8 cellular contexts compared by ENCODE assay signal in genomic region chr9:32384364-32385134, GRCh38. TPM values are rescaled to one million over a fixed set of nuclear protein-coding genes. Genes with fewer than 3 reads are reported as not detected.
DNase-seq lines count a peak whose midpoint lies in the region; ATAC-seq and TF ChIP-seq lines count a peak whose summit lies in the region.

TSS of gene ACO1 (plus strand) at chr9:32384643. CDS start at chr9:32405507, 20,864 bp downstream.

- intact Hi-C loops in body of pancreas (cut with DNase I) = loop anchor here (5.0 kb wide), 1 partner anchor 38 kb away; no protein-coding TSS in a partner anchor

- H3K36me3 ChIP-seq in body of pancreas (replicated peaks in 1 of 2; ENCODE audit: insufficient read depth in 1 of 2, low read depth in 2 of 2) = no peaks in the 10 kb centered on the region

- TF ChIP-seq POLR2A in body of pancreas (IDR thresholded peaks at IDR 0.05) = peak; percentile 88 to 92 (median 89)

- whole genome bisulfite sequencing in body of pancreas, 2 donors = 0 to 3% methylated on average over 6 to 68 of the region's 71 CpGs

- H3K27ac ChIP-seq in body of pancreas = peak within 1 kb of the TSS; percentile 84 to 94 (median 92)

- peak within 1 kb of the TSS; percentile 35 to 67 for H3K4me3 ChIP-seq in body of pancreas
- peak within 1 kb of the TSS; percentile 75 for H3K4me3 ChIP-seq in iPS-11a (ENCODE audit: low read depth, low read length)
- peak within 1 kb of the TSS; percentile 64 for H3K4me3 ChIP-seq in skeletal muscle cell (ENCODE audit: low read depth, low read length)

- H3K9me3 ChIP-seq in body of pancreas = no peaks in the 10 kb centered on the region

- TF ChIP-seq CTCF in body of pancreas (IDR thresholded peaks at IDR 0.05) = peak in 1 of 7 experiments; percentile 25

- peak; percentile 50 for DNase-seq in NK-92 treated with Interleukin-12 subunit alpha and Interleukin-12 subunit beta, amount 100 ng/mL, for 24 hours (lab: John Stamatoyannopoulos, UW)
- no peak for DNase-seq in NK-92 (lab: John Stamatoyannopoulos, UW; ENCODE audit: unreplicated experiment)
- peak; percentile 30 for DNase-seq in NCI-H2029 treated with DMSO at 0.1 percent for 48 hours (lab: John Stamatoyannopoulos, UW)
- DNase-seq in UCSD-AML1 (lab: John Stamatoyannopoulos, UW; ENCODE audit: unreplicated experiment) = peak; percentile 93
- DNase-seq in body of pancreas = peak; percentile 93 to 95 (median 94)
- DNase-seq in skeletal muscle cell (ENCODE audit: low read depth) = peak; percentile 39

- H3K27me3 ChIP-seq in body of pancreas = no peaks in the 10 kb centered on the region

- ATAC-seq in HG02938 (IDR thresholded peaks at IDR 0.05; ENCODE audit: unreplicated experiment) = peak; percentile 88
- peak; percentile 96 for ATAC-seq in body of pancreas

- H3K4me1 ChIP-seq in body of pancreas = peaks cover 49% of the 10 kb centered on the region

RNA-seq across cellular contexts. Expression of gene ACO1, which starts in this region (rescaled TPM):
- total RNA-seq in body of pancreas = 10 to 100 TPM; 48.8 to 51.1 TPM
